ENCODE assay signal across 10 cellular contexts in genomic region chr17:77622627-77623026, GRCh38.
"Had no signal": no experiment of that assay in that cellular context is flagged by ENCODE, and none has a peak within 500 bp of the region (broad histone marks: within the 10 kb centered on the region; RNA-seq: fewer than 3 reads in every experiment).

No MANE protein-coding gene starts in this region.

- ATAC-seq: activated CD4-positive, CD25-positive, alpha-beta regulatory T cell treated with anti-CD3 and anti-CD28 coated beads, Interleukin-2, amount 50 U/mL, for 24 hours; body of pancreas; esophagus mucosa had no signal

- H2AFZ ChIP-seq: neural progenitor cell, parathyroid adenoma had no signal

- H3K79me2 ChIP-seq: parathyroid adenoma had no signal

- H3K4me2 ChIP-seq: neural progenitor cell had no signal

- H3K27me3 ChIP-seq: adrenal gland, body of pancreas, neural progenitor cell, thyroid gland, vagina had no signal

- H3K27ac ChIP-seq: adrenal gland, body of pancreas, neural progenitor cell, parathyroid adenoma, thyroid gland, vagina had no signal

- H3K9me3 ChIP-seq: adrenal gland, body of pancreas, thyroid gland had no signal

- H3K4me3 ChIP-seq: adrenal gland, body of pancreas, neural progenitor cell, thyroid gland, vagina had no signal

- H3K36me3 ChIP-seq: adrenal gland, neural progenitor cell, thyroid gland, vagina had no signal

- H3K9ac ChIP-seq: neural progenitor cell, parathyroid adenoma had no signal

- H3K4me1 ChIP-seq: adrenal gland, body of pancreas, parathyroid adenoma, thyroid gland, vagina had no signal

- DNase-seq: adrenal gland; body of pancreas; dermis blood vessel endothelial cell; stimulated activated CD4-positive, alpha-beta T cell treated with anti-CD3 and anti-CD28 coated beads, Interleukin-4, amount 100 ng/mL, for 4 hours; thyroid gland had no signal
